Comparison of ENCODE assay signal across 17 cellular contexts in genomic region chr4:145520172-145520571, GRCh38.
"Had no signal": no experiment of that assay in that cellular context is flagged by ENCODE, and none has a peak within 500 bp of the region (broad histone marks: within the 10 kb centered on the region; RNA-seq: fewer than 3 reads in every experiment).

No MANE protein-coding gene starts in this region.

- H3K27ac ChIP-seq: gastrocnemius medialis, heart left ventricle, left ventricle myocardium inferior, sigmoid colon, spleen, thoracic aorta, upper lobe of left lung had no signal

- DNase-seq: activated CD4-positive, alpha-beta T cell treated with anti-CD3 and anti-CD28 coated beads, Interleukin-2, amount 50 U/mL, for 1 hour; activated CD4-positive, CD25-positive, alpha-beta regulatory T cell; activated CD8-positive, alpha-beta memory T cell treated with anti-CD3 and anti-CD28 coated beads, Interleukin-2, amount 50 U/mL, for 4 hours; activated gamma-delta T cell; activated T-cell treated with anti-CD3 and anti-CD28 coated beads, Interleukin-2, amount 50 U/mL, for 4 hours; amniotic stem cell; effector CD4-positive, alpha-beta T cell; gastrocnemius medialis; heart left ventricle; left ventricle myocardium inferior; mammary epithelial cell; midbrain; sigmoid colon; spleen; stimulated activated naive B cell treated with anti-CD40 and anti-IgM and Interleukin-4, amounts not matched to agents 10 μg/mL and 1 μg/mL and 100 μg/mL, for 72 hours; upper lobe of left lung had no signal

- H3K36me3 ChIP-seq: gastrocnemius medialis, left ventricle myocardium inferior, sigmoid colon, thoracic aorta, upper lobe of left lung had no signal

- ATAC-seq: activated T-cell treated with anti-CD3 and anti-CD28 coated beads, Interleukin-2, amount 50 U/mL, for 4 hours; gastrocnemius medialis; heart left ventricle; stimulated activated naive B cell treated with anti-CD40 and anti-IgM and Interleukin-4, amounts not matched to agents 10 μg/mL and 1 μg/mL and 100 μg/mL, for 72 hours had no signal

- H3K4me3 ChIP-seq: gastrocnemius medialis, heart left ventricle, left ventricle myocardium inferior, sigmoid colon, spleen, thoracic aorta, upper lobe of left lung had no signal

- H3K27me3 ChIP-seq: gastrocnemius medialis, heart left ventricle, sigmoid colon, spleen, upper lobe of left lung had no signal

- H3K9me3 ChIP-seq: gastrocnemius medialis, heart left ventricle, left ventricle myocardium inferior, sigmoid colon, spleen, thoracic aorta, upper lobe of left lung had no signal
